ENCODE assay signal across 8 cellular contexts in the genomic region with DNA sequence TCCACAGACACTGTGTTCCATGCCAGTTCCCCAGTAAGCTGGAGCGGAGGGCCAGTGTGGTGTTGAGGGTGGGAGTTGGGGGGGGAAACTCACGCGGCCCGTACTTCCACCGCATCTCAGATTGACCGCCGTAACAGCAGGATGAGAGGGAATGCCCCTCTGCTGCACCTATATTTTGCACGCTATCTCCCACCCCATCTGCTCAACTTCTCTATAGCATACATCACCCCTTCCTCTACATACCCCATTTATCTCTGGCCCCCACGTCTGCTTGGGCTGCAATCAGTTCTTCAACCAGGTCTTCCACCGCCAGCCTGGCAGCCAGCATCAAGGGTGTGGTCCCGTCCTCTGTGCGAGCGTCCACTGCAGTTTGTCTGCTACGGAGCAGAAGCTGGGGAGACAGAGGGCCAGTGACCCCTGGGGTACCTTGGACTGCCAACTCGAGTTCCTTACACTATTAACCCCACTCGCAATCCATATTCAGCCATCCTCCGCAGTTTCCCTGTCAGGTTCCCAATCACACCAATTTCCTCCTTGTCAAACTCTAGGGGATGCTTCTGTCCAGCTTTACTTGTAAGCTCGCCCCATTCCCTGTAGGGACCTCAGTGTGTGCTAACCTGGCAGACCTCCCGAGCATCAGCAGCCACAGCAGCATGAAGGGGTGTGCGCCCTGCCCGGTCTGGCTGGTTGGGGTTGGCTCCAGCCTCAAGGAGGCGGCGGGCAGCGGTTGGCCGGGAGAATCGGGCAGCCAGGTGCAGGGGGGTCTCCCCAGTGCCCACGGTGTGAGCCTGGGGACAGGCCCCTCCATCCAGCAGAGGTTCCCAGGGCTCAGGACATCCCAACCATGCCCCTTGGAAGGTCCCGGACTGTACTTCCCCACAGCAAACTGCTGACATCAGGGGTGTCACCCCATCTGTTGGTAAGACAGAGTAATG. TPM values are rescaled to one million over a fixed set of nuclear protein-coding genes. Genes with fewer than 3 reads are reported as not detected.
A peak's percentile ranks its signal among the peaks of the same experiment; 100 is the strongest.
DNase-seq lines count a peak whose midpoint lies in the region; ATAC-seq and TF ChIP-seq lines count a peak whose summit lies in the region.

No MANE protein-coding gene starts in this region.

- H3K4me3 ChIP-seq in BE2C (ENCODE audit: low read depth, low read length) (peak overlapping the region; percentile 90), brain microvascular endothelial cell (ENCODE audit: low read depth, low read length) (peak overlapping the region; percentile 80), left lung (peak overlapping the region; percentile 66 to 82)

- no peak for DNase-seq in BE2C
- DNase-seq in M059J (ENCODE audit: low read depth), result peak; percentile 37
- DNase-seq in brain microvascular endothelial cell, result no peak
- no peak for DNase-seq in left lung
- peak in 34 of 49 donors; percentile 26 to 72 (median 52) for DNase-seq in substantia nigra (lab: John Stamatoyannopoulos, UW)
- no peak for DNase-seq in NCI-H226

- no peaks in the 10 kb centered on the region for H3K27me3 ChIP-seq in BE2C
- no peaks in the 10 kb centered on the region for H3K27me3 ChIP-seq in brain microvascular endothelial cell (replicated peaks)
- peaks cover 0 to 13% of the 10 kb centered on the region in 2 donors for H3K27me3 ChIP-seq in left lung

- H3K4me1 ChIP-seq in BE2C, result peaks cover 2% of the 10 kb centered on the region; the same call in 1 of the 2 replicates
- peaks cover 26 to 54% of the 10 kb centered on the region in 2 donors for H3K4me1 ChIP-seq in left lung

- in situ Hi-C loops in brain microvascular endothelial cell (cut with HindIII; ENCODE audit: low pct_ligation_motif_present, low sequenced_read_pairs), result no loop called here

- no peak for ATAC-seq in left lung
- no peak for ATAC-seq in HG03135 (IDR thresholded peaks at IDR 0.05; ENCODE audit: unreplicated experiment)
- ATAC-seq in HG03571 (IDR thresholded peaks at IDR 0.05; ENCODE audit: unreplicated experiment), result no peak

- intact Hi-C loops in left lung (cut with DNase I), result no loop called here

- H3K9me3 ChIP-seq in BE2C (no peaks in the 10 kb centered on the region), left lung (no peaks in the 10 kb centered on the region)

- H3K27ac ChIP-seq in brain microvascular endothelial cell, result peak overlapping the region; percentile 98
- peak overlapping the region; percentile 100 for H3K27ac ChIP-seq in left lung
- H3K27ac ChIP-seq in substantia nigra (ENCODE audit: low read depth, low read length, poor library complexity, severe bottlenecking), result peak overlapping the region; percentile 100

- no peak for TF ChIP-seq CTCF in BE2C (IDR thresholded peaks at IDR 0.05; ENCODE audit: low read depth, low read length)
- TF ChIP-seq CTCF in brain microvascular endothelial cell (IDR thresholded peaks at IDR 0.05; ENCODE audit: low read depth, low read length, missing control alignments), result no peak
- no peak for TF ChIP-seq CTCF in left lung (IDR thresholded peaks at IDR 0.05)

- H3K36me3 ChIP-seq in BE2C (no peaks in the 10 kb centered on the region), brain microvascular endothelial cell (replicated peaks) (no peaks in the 10 kb centered on the region), left lung (peaks cover 0 to 1% of the 10 kb centered on the region in 2 donors)

RNA-seq across cellular contexts. Expression of a gene that starts 4.5 kb away (rescaled TPM):
- 7.5 TPM for polyA plus RNA-seq in BE2C (2012; ENCODE audit: insufficient read depth, insufficient read length, low read depth)
- 12.9 and 13.9 TPM in 2 replicates for total RNA-seq in M059J (2014; rRNA removed; shearing (Covaris generic))
- total RNA-seq in left lung, result 10 to 100 TPM; 24.4 to 81.7 TPM

RNA-seq across cellular contexts. Expression of a gene that starts 6.9 kb away (rescaled TPM):
- polyA plus RNA-seq in BE2C (2012; ENCODE audit: insufficient read depth, insufficient read length, low read depth), result 84.6 TPM
- 20.3 and 29.8 TPM in 2 replicates for total RNA-seq in M059J (2014; rRNA removed; shearing (Covaris generic))
- 10 to 100 TPM; 91.0 to 99.1 TPM for total RNA-seq in left lung

RNA-seq across cellular contexts. Expression of a gene that starts 12.9 kb away (rescaled TPM):
- polyA plus RNA-seq in BE2C (2012; ENCODE audit: insufficient read depth, insufficient read length, low read depth), result 8.7 TPM
- total RNA-seq in M059J (2014; rRNA removed; shearing (Covaris generic)), result 0.07 and 0.15 TPM in 2 replicates
- total RNA-seq in left lung, result 100 to 1,000 TPM; 221 to 616 TPM

RNA-seq across cellular contexts. Expression of a gene that starts 18.7 kb away (rescaled TPM):
- 151 TPM for polyA plus RNA-seq in BE2C (2012; ENCODE audit: insufficient read depth, insufficient read length, low read depth)
- 158 and 159 TPM in 2 replicates for total RNA-seq in M059J (2014; rRNA removed; shearing (Covaris generic))
- 10 to 100 TPM; 43.9 to 65.7 TPM for total RNA-seq in left lung

RNA-seq across cellular contexts. Expression of a gene that starts 21.1 kb away (rescaled TPM):
- 111 TPM for polyA plus RNA-seq in BE2C (2012; ENCODE audit: insufficient read depth, insufficient read length, low read depth)
- total RNA-seq in M059J (2014; rRNA removed; shearing (Covaris generic)), result 101 and 120 TPM in 2 replicates
- total RNA-seq in left lung, result 10 to 100 TPM; 55.5 to 61.2 TPM

Comparison
In these comparisons a context has a peak if more than half of its experiments do, and no peak if none do; other contexts are left out.
1. DNase-seq: peak in M059J (single experiment) and substantia nigra (34 of 49); none in BE2C (single experiment), brain microvascular endothelial cell (single experiment), left lung (0 of 2) and NCI-H226 (single experiment).
2. RNA of a gene that starts 12.9 kb away (total RNA-seq): 221 to 616 TPM in left lung; 0.07 to 0.15 TPM in M059J; every median in the first group is over 100 times any median in the second.
3. Peak in every context shown above with its lines, with median percentiles within 50 percentile points of each other: H3K4me3 ChIP-seq and H3K27ac ChIP-seq.